27 cellular contexts compared by ENCODE assay signal in the genomic region with DNA sequence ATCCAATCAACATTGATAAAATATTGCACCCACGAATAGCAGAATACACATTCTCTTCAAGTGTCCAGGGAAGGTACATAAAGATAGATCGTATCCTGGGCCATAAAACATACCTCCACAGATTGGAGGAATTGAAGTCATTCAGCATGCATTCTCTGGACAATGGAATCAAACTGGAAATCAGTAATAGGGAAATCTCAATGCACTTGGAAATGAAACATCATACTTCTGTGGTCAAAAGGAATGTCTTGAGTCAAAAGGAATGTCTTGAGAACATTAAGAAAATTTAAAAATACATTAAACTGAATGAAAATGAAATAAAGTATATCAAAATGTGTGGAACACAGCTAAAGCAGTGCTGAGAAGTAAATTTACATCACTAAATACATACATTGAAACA.
DNase-seq lines count a peak whose midpoint lies in the region; ATAC-seq and TF ChIP-seq lines count a peak whose summit lies in the region.
"Had no signal": no experiment of that assay in that cellular context is flagged by ENCODE, and none has a peak within 500 bp of the region (broad histone marks: within the 10 kb centered on the region; RNA-seq: fewer than 3 reads in every experiment).

No MANE protein-coding gene starts in this region.

- no TSS peak for BruUV-seq in MCF 10A (replicated peaks; lab: Mats Ljungman, UMichigan)

- H3K4me3 ChIP-seq in breast epithelium, result no peak overlapping the region
- no peak overlapping the region for H3K4me3 ChIP-seq in astrocyte of the cerebellum (ENCODE audit: low read depth, low read length)
- H3K4me3 ChIP-seq in gastroesophageal sphincter, result no peak overlapping the region
- H3K4me3 ChIP-seq: adrenal gland; BLaER1 treated with 17β-estradiol and CSF1 and Interleukin-3, amounts not matched to agents 10 nM and 100 nM; neural progenitor cell; stomach had no signal

- peak overlapping the region; percentile 59 for H3K27ac Mint-ChIP-seq in MCF 10A (ENCODE audit: low read depth, unreplicated experiment)
- no peak overlapping the region for H3K27ac Mint-ChIP-seq in activated CD8-positive, alpha-beta memory T cell treated with anti-CD3 and anti-CD28 coated beads, Interleukin-2, amount 10 ng/mL, durations not matched to agents 7 days and 5 days
- H3K27ac Mint-ChIP-seq: neural progenitor cell, T-cell had no signal

- H3K4me1 ChIP-seq in breast epithelium (no peaks in the 10 kb centered on the region), gastroesophageal sphincter (peaks cover 0 to 3% (median 0%) of the 10 kb centered on the region in 3 donors)
- H3K4me1 ChIP-seq: adrenal gland; BLaER1 treated with 17β-estradiol and CSF1 and Interleukin-3, amounts not matched to agents 10 nM and 100 nM had no signal

- H3K9me3 ChIP-seq in breast epithelium (no peaks in the 10 kb centered on the region), gastroesophageal sphincter (no peaks in the 10 kb centered on the region)
- H3K9me3 ChIP-seq: adrenal gland; BLaER1 treated with 17β-estradiol and CSF1 and Interleukin-3, amounts not matched to agents 10 nM and 100 nM; stomach had no signal

- in situ Hi-C loops in astrocyte of the cerebellum (cut with HindIII; ENCODE audit: low sequenced_read_pairs), result no loop called here

- H3K36me3 ChIP-seq in breast epithelium, result no peaks in the 10 kb centered on the region
- no peaks in the 10 kb centered on the region for H3K36me3 ChIP-seq in gastroesophageal sphincter
- H3K36me3 ChIP-seq: adrenal gland; BLaER1 treated with 17β-estradiol and CSF1 and Interleukin-3, amounts not matched to agents 10 nM and 100 nM; neural progenitor cell; stomach had no signal

- no peak for TF ChIP-seq EP300 in gastroesophageal sphincter (IDR thresholded peaks at IDR 0.05)

- peaks cover 21% of the 10 kb centered on the region for H3K4me1 Mint-ChIP-seq in MCF 10A (ENCODE audit: insufficient read depth, unreplicated experiment)
- H3K4me1 Mint-ChIP-seq in activated CD8-positive, alpha-beta memory T cell treated with anti-CD3 and anti-CD28 coated beads, Interleukin-2, amount 10 ng/mL, durations not matched to agents 7 days and 5 days, result no peaks in the 10 kb centered on the region
- H3K4me1 Mint-ChIP-seq: central memory CD8-positive, alpha-beta T cell; T-cell had no signal

- no peak overlapping the region for H3K4me3 Mint-ChIP-seq in MCF 10A (ENCODE audit: unreplicated experiment)
- no peak overlapping the region for H3K4me3 Mint-ChIP-seq in activated CD8-positive, alpha-beta memory T cell treated with anti-CD3 and anti-CD28 coated beads, Interleukin-2, amount 10 ng/mL, durations not matched to agents 7 days and 5 days
- H3K4me3 Mint-ChIP-seq: central memory CD8-positive, alpha-beta T cell; neural progenitor cell; T-cell had no signal

- DNase-seq in MCF 10A (ENCODE audit: unreplicated experiment) (peak; percentile 8), breast epithelium (ENCODE audit: low spot score in 2 of 2) (no peak), astrocyte of the cerebellum (ENCODE audit: low read depth) (peak; percentile 3), iris pigment epithelial cell (ENCODE audit: low read depth) (peak; percentile 71), Right ventricle myocardium superior (no peak)
- no peak for DNase-seq in activated CD8-positive, alpha-beta memory T cell treated with anti-CD3 and anti-CD28 coated beads, Interleukin-2, amount 10 ng/mL, durations not matched to agents 7 days and 5 days
- DNase-seq: activated CD4-positive, alpha-beta T cell treated with anti-CD3 and anti-CD28 coated beads, Interleukin-2, amount 50 U/mL, for 1 hour; activated CD8-positive, alpha-beta memory T cell treated with anti-CD3 and anti-CD28 coated beads, Interleukin-2, amount 50 U/mL, for 48 hours; activated effector memory CD4-positive, alpha-beta T cell treated with anti-CD3 and anti-CD28 coated beads, Interleukin-2, amount 50 U/mL, for 16 hours; adrenal gland; GF-D8; KG1; left cardiac atrium; midbrain; NCI-H524 treated with DMSO at 0.1 percent for 48 hours; SHP77 treated with DMSO at 0.1 percent for 48 hours; stimulated activated CD4-positive, alpha-beta T cell treated with anti-CD3 and anti-CD28 coated beads, Interleukin-4, amount 100 ng/mL, for 24 hours; stomach; T-cell had no signal

- H3K27ac ChIP-seq in breast epithelium (no peak overlapping the region), gastroesophageal sphincter (no peak overlapping the region)
- H3K27ac ChIP-seq: 22Rv1; adrenal gland; BLaER1 treated with 17β-estradiol and CSF1 and Interleukin-3, amounts not matched to agents 10 nM and 100 nM; HL-60; neural progenitor cell; stomach had no signal

- peaks cover 10% of the 10 kb centered on the region for H3K9me3 Mint-ChIP-seq in MCF 10A (ENCODE audit: unreplicated experiment)
- H3K9me3 Mint-ChIP-seq in activated CD8-positive, alpha-beta memory T cell treated with anti-CD3 and anti-CD28 coated beads, Interleukin-2, amount 10 ng/mL, durations not matched to agents 7 days and 5 days (ENCODE audit: low read depth), result peaks cover 3% of the 10 kb centered on the region

- ATAC-seq in activated CD8-positive, alpha-beta memory T cell treated with anti-CD3 and anti-CD28 coated beads, Interleukin-2, amount 10 ng/mL, durations not matched to agents 7 days and 5 days, result no peak
- ATAC-seq in gastroesophageal sphincter (no peak), Right ventricle myocardium superior (ENCODE audit: poor library complexity) (no peak), HG03432 (IDR thresholded peaks at IDR 0.05; ENCODE audit: unreplicated experiment) (no peak)
- ATAC-seq: HCT116, left cardiac atrium, T-cell had no signal

- POLR2A ChIA-PET in MCF 10A (lab: Yijun Ruan, JAX), result no interaction called here

- intact Hi-C loops in MCF 10A (cut with micrococcal nuclease) (no loop called here), breast epithelium (cut with DNase I; ENCODE audit: low total_unique reads) (no loop called here), Right ventricle myocardium superior (cut with DNase I) (no loop called here)

- TF ChIP-seq POLR2A in breast epithelium (IDR thresholded peaks at IDR 0.05), result no peak
- TF ChIP-seq POLR2A in gastroesophageal sphincter (IDR thresholded peaks at IDR 0.05), result no peak

- CTCF ChIA-PET in MCF 10A (lab: Yijun Ruan, JAX), result interaction anchor here (0.6 kb wide), 1 partner anchor 28 kb away, joined by 3 read pairs; no protein-coding TSS in a partner anchor
- CTCF ChIA-PET in activated CD8-positive, alpha-beta memory T cell treated with anti-CD3 and anti-CD28 coated beads, Interleukin-2, amount 10 ng/mL, durations not matched to agents 7 days and 5 days (lab: Charles Lee), result no interaction called here

- H3K27me3 Mint-ChIP-seq in MCF 10A (ENCODE audit: insufficient read depth, unreplicated experiment), result no peaks in the 10 kb centered on the region
- H3K27me3 Mint-ChIP-seq in activated CD8-positive, alpha-beta memory T cell treated with anti-CD3 and anti-CD28 coated beads, Interleukin-2, amount 10 ng/mL, durations not matched to agents 7 days and 5 days, result no peaks in the 10 kb centered on the region

- H3K36me3 Mint-ChIP-seq in MCF 10A (ENCODE audit: insufficient read depth, unreplicated experiment), result no peaks in the 10 kb centered on the region
- no peaks in the 10 kb centered on the region for H3K36me3 Mint-ChIP-seq in activated CD8-positive, alpha-beta memory T cell treated with anti-CD3 and anti-CD28 coated beads, Interleukin-2, amount 10 ng/mL, durations not matched to agents 7 days and 5 days
- H3K36me3 Mint-ChIP-seq: T-cell had no signal

- 90 to 94% methylated on average over 2 of the region's 2 CpGs for WGBS in gastroesophageal sphincter (ENCODE audit: low coverage in 1 of 2), 2 donors

- H3K27me3 ChIP-seq in breast epithelium (no peaks in the 10 kb centered on the region), gastroesophageal sphincter (no peaks in the 10 kb centered on the region)
- H3K27me3 ChIP-seq: adrenal gland; BLaER1 treated with 17β-estradiol and CSF1 and Interleukin-3, amounts not matched to agents 10 nM and 100 nM; neural progenitor cell; stomach had no signal

- TF ChIP-seq CTCF in MCF 10A (IDR thresholded peaks at IDR 0.05; ENCODE audit: unreplicated experiment) (no peak), breast epithelium (IDR thresholded peaks at IDR 0.05) (no peak), astrocyte of the cerebellum (IDR thresholded peaks at IDR 0.05; ENCODE audit: low read depth, low read length, missing control alignments) (no peak), gastroesophageal sphincter (IDR thresholded peaks at IDR 0.05) (no peak)

Comparison
In these comparisons a context has a peak if more than half of its experiments do, and no peak if none do; other contexts are left out.
1. DNase-seq: peak in MCF 10A (single experiment), astrocyte of the cerebellum (single experiment) and iris pigment epithelial cell (single experiment); none in breast epithelium (0 of 2), activated CD8-positive, alpha-beta memory T cell treated with anti-CD3 and anti-CD28 coated beads, Interleukin-2, amount 10 ng/mL, durations not matched to agents 7 days and 5 days (single experiment) and Right ventricle myocardium superior (single experiment).